ENCODE assay signal across 30 cellular contexts in genomic region chr4:25061602-25062001, GRCh38. TPM values are rescaled to one million over a fixed set of nuclear protein-coding genes. Genes with fewer than 3 reads are reported as not detected.
"Had no signal": no experiment of that assay in that cellular context is flagged by ENCODE, and none has a peak within 500 bp of the region (broad histone marks: within the 10 kb centered on the region; RNA-seq: fewer than 3 reads in every experiment).

No MANE protein-coding gene starts in this region.

- ATAC-seq: activated CD4-positive, CD25-positive, alpha-beta regulatory T cell treated with anti-CD3 and anti-CD28 coated beads, Interleukin-2, amount 50 U/mL, for 24 hours; activated CD8-positive, alpha-beta T cell treated with anti-CD3 and anti-CD28 coated beads for 36 hours; activated naive CD8-positive, alpha-beta T cell treated with anti-CD3 and anti-CD28 coated beads, Interleukin-2, amount 50 U/mL, for 24 hours; activated T-cell treated with anti-CD3 and anti-CD28 coated beads, Interleukin-2, amount 50 U/mL, for 4 hours; activated T-helper 17 cell treated with anti-CD3 and anti-CD28 coated beads, Interleukin-2, amount 50 U/mL, for 72 hours; gastroesophageal sphincter; T-helper 17 cell had no signal

- H3K36me3 ChIP-seq: adrenal gland, breast epithelium, esophagus squamous epithelium, gastroesophageal sphincter, WERI-Rb-1 had no signal

- H3K9me3 ChIP-seq: adrenal gland, breast epithelium, esophagus squamous epithelium, gastroesophageal sphincter had no signal

- H3K4me3 ChIP-seq: adrenal gland, breast epithelium, esophagus squamous epithelium, gastroesophageal sphincter had no signal

- H3K4me1 ChIP-seq: adrenal gland, breast epithelium, esophagus squamous epithelium had no signal

- H3K27ac ChIP-seq: adrenal gland, breast epithelium, epithelial cell of prostate, esophagus squamous epithelium, WERI-Rb-1 had no signal

- H3K27me3 ChIP-seq: adrenal gland, breast epithelium, gastroesophageal sphincter had no signal

- DNase-seq: activated B cell treated with CpG ODN at 0.5 μM for 24 hours; activated CD4-positive, alpha-beta T cell treated with anti-CD3 and anti-CD28 coated beads for 48 hours; activated CD4-positive, alpha-beta T cell treated with anti-CD3 and anti-CD28 coated beads, Interleukin-2, amount 50 U/mL, for 1 hour; activated CD4-positive, alpha-beta T cell treated with anti-CD3 and anti-CD28 coated beads, Interleukin-2, amount 50 U/mL, for 48 hours; activated CD8-positive, alpha-beta memory T cell treated with anti-CD3 and anti-CD28 coated beads for 24 hours; activated CD8-positive, alpha-beta T cell treated with anti-CD3 and anti-CD28 coated beads for 36 hours; activated effector memory CD4-positive, alpha-beta T cell treated with Interleukin-2 at 50 U/mL for 16 hours; activated naive CD4-positive, alpha-beta T cell treated with anti-CD3 and anti-CD28 coated beads for 36 hours; activated naive CD8-positive, alpha-beta T cell treated with anti-CD3 and anti-CD28 coated beads for 36 hours; activated naive CD8-positive, alpha-beta T cell treated with anti-CD3 and anti-CD28 coated beads, Interleukin-2, amount 50 U/mL, for 24 hours; activated T-cell treated with anti-CD3 and anti-CD28 coated beads, Interleukin-2, amount 50 U/mL, for 4 hours; adrenal gland; amygdala; aorta; effector CD8-positive, alpha-beta T cell; esophagus squamous epithelium; foreskin melanocyte; T-helper 1 cell; T-helper 17 cell; T1000; WERI-Rb-1 had no signal

RNA-seq across cellular contexts. Expression of gene LGI2, which starts 30.9 kb away (rescaled TPM):
- total RNA-seq: activated B cell treated with CpG ODN at 0.5 μM for 24 hours; activated CD8-positive, alpha-beta T cell treated with anti-CD3 and anti-CD28 coated beads for 36 hours; activated naive CD4-positive, alpha-beta T cell treated with anti-CD3 and anti-CD28 coated beads for 36 hours; activated naive CD8-positive, alpha-beta T cell treated with anti-CD3 and anti-CD28 coated beads for 36 hours; activated T-cell treated with anti-CD3 and anti-CD28 coated beads, Interleukin-2, amount 50 U/mL, for 4 hours; activated T-helper 17 cell treated with anti-CD3 and anti-CD28 coated beads, Interleukin-2, amount 50 U/mL, for 72 hours; dermis microvascular lymphatic vessel endothelial cell; endothelial cell of umbilical vein; fibroblast of villous mesenchyme; glomerular endothelial cell; T-helper 17 cell had no signal
